In genomic region chr6:132706756-132707155, GRCh38 we compare ENCODE assay signal across 6 cellular contexts. TPM values are rescaled to one million over a fixed set of nuclear protein-coding genes. Genes with fewer than 3 reads are reported as not detected.
"Had no signal": no experiment of that assay in that cellular context is flagged by ENCODE, and none has a peak within 500 bp of the region (broad histone marks: within the 10 kb centered on the region; RNA-seq: fewer than 3 reads in every experiment).

No MANE protein-coding gene starts in this region.

RNA-seq across cellular contexts. Expression of gene VNN1, which starts 7.1 kb away (rescaled TPM):
- total RNA-seq: IMR-90, K562 had no signal
- polyA plus RNA-seq: IgD-negative memory B cell, K562 had no signal

RNA-seq across cellular contexts. Expression of gene TAAR1, which starts 47.8 kb away (rescaled TPM):
- total RNA-seq: HepG2, HT-29, HT1080, IMR-90, K562 had no signal
- polyA plus RNA-seq: HepG2, IgD-negative memory B cell, IMR-90, K562 had no signal

RNA-seq across cellular contexts. Expression of gene VNN2, which starts 50.9 kb away (rescaled TPM):
- total RNA-seq: HT-29, IMR-90 had no signal
- polyA plus RNA-seq: IMR-90 had no signal
